In the genomic region with DNA sequence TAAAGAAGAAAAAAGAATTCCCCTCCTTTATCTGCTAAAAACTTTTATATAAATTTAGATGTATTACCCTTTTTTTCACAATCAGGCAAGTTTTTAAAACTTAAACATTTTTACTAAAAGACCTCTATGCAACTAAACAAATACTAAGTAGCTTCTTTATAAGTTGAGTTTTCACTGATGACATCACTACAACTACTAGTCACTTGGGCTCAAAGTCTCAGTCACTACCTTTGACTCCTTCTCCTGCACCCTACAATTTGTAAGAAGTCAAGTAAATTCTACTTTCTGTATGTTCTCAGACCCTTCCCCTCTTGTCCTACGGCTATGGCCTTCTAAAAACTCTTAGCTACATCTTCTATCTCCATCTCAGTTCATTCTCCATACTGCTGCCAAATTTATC, we compare ENCODE assay signal across 27 cellular contexts. TPM values are rescaled to one million over a fixed set of nuclear protein-coding genes. Genes with fewer than 3 reads are reported as not detected.
"Had no signal": no experiment of that assay in that cellular context is flagged by ENCODE, and none has a peak within 500 bp of the region (broad histone marks: within the 10 kb centered on the region; RNA-seq: fewer than 3 reads in every experiment).

No MANE protein-coding gene starts in this region.

- H3K27ac Mint-ChIP-seq: immature natural killer cell; mesothelial cell of epicardium; naive B cell; natural killer cell treated with Interleukin-12 subunit alpha and Interleukin-12 subunit beta and Interleukin-15 and Interleukin-18, amount 100 ng/mL, for 72 hours; stimulated activated memory B cell treated with anti-CD40 and anti-IgM and Interleukin-4, amounts not matched to agents 10 μg/mL and 1 μg/mL and 100 μg/mL, for 72 hours; stimulated activated naive CD8-positive, alpha-beta T cell treated with anti-CD3 and anti-CD28 coated beads, Interleukin-15, amount 100 ng/mL, for 72 hours; type B pancreatic cell had no signal

- H3K4me3 ChIP-seq: left ventricle myocardium inferior, lung, pancreas, prostate gland, sigmoid colon, smooth muscle cell, tibial nerve, uterus had no signal

- ATAC-seq: natural killer cell treated with Interleukin-12 subunit alpha and Interleukin-12 subunit beta and Interleukin-15 and Interleukin-18, amount 100 ng/mL, for 72 hours; pancreas; right cardiac atrium; stimulated activated memory B cell treated with anti-CD40 and anti-IgM and Interleukin-4, amounts not matched to agents 10 μg/mL and 1 μg/mL and 100 μg/mL, for 72 hours; stimulated activated naive CD8-positive, alpha-beta T cell treated with anti-CD3 and anti-CD28 coated beads, Interleukin-15, amount 100 ng/mL, for 72 hours had no signal

- H3K9me3 Mint-ChIP-seq: immature natural killer cell; naive B cell; natural killer cell treated with Interleukin-12 subunit alpha and Interleukin-12 subunit beta and Interleukin-15 and Interleukin-18, amount 100 ng/mL, for 72 hours; stimulated activated memory B cell treated with anti-CD40 and anti-IgM and Interleukin-4, amounts not matched to agents 10 μg/mL and 1 μg/mL and 100 μg/mL, for 72 hours; stimulated activated naive CD8-positive, alpha-beta T cell treated with anti-CD3 and anti-CD28 coated beads, Interleukin-15, amount 100 ng/mL, for 72 hours; type B pancreatic cell had no signal

- H3K27me3 Mint-ChIP-seq: naive B cell; stimulated activated memory B cell treated with anti-CD40 and anti-IgM and Interleukin-4, amounts not matched to agents 10 μg/mL and 1 μg/mL and 100 μg/mL, for 72 hours; stimulated activated naive CD8-positive, alpha-beta T cell treated with anti-CD3 and anti-CD28 coated beads, Interleukin-15, amount 100 ng/mL, for 72 hours; type B pancreatic cell had no signal

- H3K4me1 Mint-ChIP-seq: immature natural killer cell had no signal

- DNase-seq: hypothalamus; immature natural killer cell; left ventricle myocardium inferior; mesendoderm; naive B cell; pancreas; posterior cingulate gyrus; retina; right cardiac atrium; sigmoid colon; stimulated activated CD4-positive, alpha-beta T cell treated with anti-CD3 and anti-CD28 coated beads, Interleukin-1b, Interleukin-23, amount 100 ng/mL, for 48 hours; stimulated activated CD4-positive, alpha-beta T cell treated with anti-CD3 and anti-CD28 coated beads, Interleukin-2, amount 100 ng/mL, for 48 hours; stimulated activated CD4-positive, alpha-beta T cell treated with anti-CD3 and anti-CD28 coated beads, Interleukin-4, amount 100 ng/mL, for 4 hours; stimulated activated CD8-positive, alpha-beta memory T cell treated with anti-CD3 and anti-CD28 coated beads, Interleukin-4, amount 100 ng/mL, for 48 hours; stimulated activated naive CD4-positive, alpha-beta T cell treated with Interleukin-2 at 50 U/mL for 16 hours; stimulated activated naive CD8-positive, alpha-beta T cell treated with anti-CD3 and anti-CD28 coated beads, Interleukin-15, amount 100 ng/mL, for 72 hours; substantia nigra; uterus had no signal

- H3K36me3 ChIP-seq: left ventricle myocardium inferior, pancreas, prostate gland, sigmoid colon, tibial nerve, uterus had no signal

- H3K9me3 ChIP-seq: left ventricle myocardium inferior, pancreas, prostate gland, sigmoid colon, tibial nerve, uterus had no signal

- H3K36me3 Mint-ChIP-seq: mesothelial cell of epicardium; naive B cell; natural killer cell treated with Interleukin-12 subunit alpha and Interleukin-12 subunit beta and Interleukin-15 and Interleukin-18, amount 100 ng/mL, for 72 hours; type B pancreatic cell had no signal

- H3K27me3 ChIP-seq: pancreas, sigmoid colon, tibial nerve, uterus had no signal

- H3K4me3 Mint-ChIP-seq: immature natural killer cell; mesothelial cell of epicardium; naive B cell; natural killer cell treated with Interleukin-12 subunit alpha and Interleukin-12 subunit beta and Interleukin-15 and Interleukin-18, amount 100 ng/mL, for 72 hours; stimulated activated memory B cell treated with anti-CD40 and anti-IgM and Interleukin-4, amounts not matched to agents 10 μg/mL and 1 μg/mL and 100 μg/mL, for 72 hours; stimulated activated naive CD8-positive, alpha-beta T cell treated with anti-CD3 and anti-CD28 coated beads, Interleukin-15, amount 100 ng/mL, for 72 hours; type B pancreatic cell had no signal

RNA-seq across cellular contexts. Expression of gene RUNX2, which starts 38.4 kb away (rescaled TPM):
- polyA plus RNA-seq: neural cell had no signal
